In the genomic region with DNA sequence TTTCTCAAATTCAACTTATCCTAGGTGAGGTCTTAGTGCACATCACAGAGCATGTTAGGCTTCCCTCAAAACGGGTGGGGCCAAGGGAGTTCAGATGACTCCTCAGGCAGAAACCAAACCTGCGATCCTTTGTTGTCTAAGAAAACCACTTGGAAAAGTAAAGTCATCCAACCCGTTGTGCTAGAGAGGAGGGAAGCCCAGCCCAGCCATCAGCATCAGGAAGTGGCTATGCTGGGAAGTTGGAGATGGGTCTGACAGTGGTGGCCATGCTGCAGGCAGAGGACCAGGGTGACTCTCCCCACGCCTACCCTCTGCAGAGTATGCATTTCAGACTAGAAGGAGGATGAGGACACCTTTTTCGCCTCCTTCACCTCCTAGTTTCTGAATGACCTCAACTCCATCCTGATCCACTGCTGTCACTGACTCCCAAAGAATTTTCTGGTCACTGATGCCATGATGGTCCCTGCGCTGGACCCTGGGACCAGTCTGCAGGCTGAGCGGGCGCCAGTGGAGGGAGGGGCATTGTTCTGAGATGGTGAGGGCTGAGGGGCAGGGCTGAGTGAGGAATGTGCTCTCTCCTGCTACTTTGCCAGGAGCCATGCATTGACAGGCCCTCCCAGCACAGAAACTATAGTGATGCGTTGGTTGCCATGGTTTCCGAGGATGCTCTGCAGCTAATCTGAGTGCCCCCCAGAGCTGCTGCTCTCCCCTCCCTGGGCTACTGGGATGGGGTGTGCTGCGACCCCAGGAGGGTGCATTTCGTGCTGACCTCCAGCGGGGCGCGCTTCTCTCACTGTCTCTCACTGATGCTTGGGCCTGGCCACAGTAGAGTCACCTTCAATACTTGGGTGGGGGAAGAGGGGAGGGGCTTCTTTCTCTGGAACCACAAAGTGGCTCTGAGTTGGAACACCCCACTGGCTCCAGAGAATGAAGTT, we compare ENCODE assay signal across 17 cellular contexts. TPM values are rescaled to one million over a fixed set of nuclear protein-coding genes. Genes with fewer than 3 reads are reported as not detected.
DNase-seq lines count a peak whose midpoint lies in the region; ATAC-seq, FAIRE-seq and TF ChIP-seq lines count a peak whose summit lies in the region.
"Had no signal": no experiment of that assay in that cellular context is flagged by ENCODE, and none has a peak within 500 bp of the region (broad histone marks: within the 10 kb centered on the region; RNA-seq: fewer than 3 reads in every experiment).

No MANE protein-coding gene starts in this region.

- H2AFZ ChIP-seq in mammary epithelial cell (ENCODE audit: low read depth, low read length): no peak overlapping the region

- BruUV-seq in mammary epithelial cell (replicated peaks; lab: Mats Ljungman, UMichigan): no TSS peak
- BruUV-seq in MCF 10A (replicated peaks; lab: Mats Ljungman, UMichigan): no TSS peak

- no peaks in the 10 kb centered on the region for H3K4me1 ChIP-seq in mammary epithelial cell (ENCODE audit: insufficient read depth, low read length)
- peaks cover 7 to 21% of the 10 kb centered on the region in 2 donors for H3K4me1 ChIP-seq in left lung
- peaks cover 17% of the 10 kb centered on the region for H3K4me1 ChIP-seq in upper lobe of right lung
- H3K4me1 ChIP-seq: SJSA1 had no signal

- peak; percentile 60 for DNase-seq in mammary epithelial cell
- DNase-seq in MCF 10A (ENCODE audit: unreplicated experiment): no peak
- peak; percentile 56 for DNase-seq in bronchial epithelial cell (ENCODE audit: low read depth)
- DNase-seq in left lung: no peak
- peak; percentile 55 for DNase-seq in upper lobe of right lung
- no peak for DNase-seq in NCI-H1930 (lab: John Stamatoyannopoulos, UW)
- no peak for DNase-seq in foreskin melanocyte
- DNase-seq: Caco-2, GDM1, Karpas-422, NCI-H2029, NCI-H524 had no signal

- no peaks in the 10 kb centered on the region for H3K36me3 Mint-ChIP-seq in MCF 10A (ENCODE audit: insufficient read depth, unreplicated experiment)

- no peak for FAIRE-seq in bronchial epithelial cell (lab: Jason Lieb, UNC)
- FAIRE-seq: A204.1, H54 had no signal

- H3K4me1 Mint-ChIP-seq in MCF 10A (ENCODE audit: insufficient read depth, unreplicated experiment): peaks cover 16% of the 10 kb centered on the region

- intact Hi-C loops in mammary epithelial cell (cut with micrococcal nuclease) (loop anchor here (10.0 kb wide), 1 partner anchor 928 kb away; no protein-coding TSS in a partner anchor), MCF 10A (cut with micrococcal nuclease) (no loop called here), left lung (cut with DNase I) (no loop called here), upper lobe of right lung (cut with DNase I) (no loop called here)

- no peaks in the 10 kb centered on the region for H3K9me3 Mint-ChIP-seq in MCF 10A (ENCODE audit: unreplicated experiment)

- no peaks in the 10 kb centered on the region for H4K20me1 ChIP-seq in mammary epithelial cell (ENCODE audit: insufficient read depth, low read length)

- H3K27ac Mint-ChIP-seq in MCF 10A (ENCODE audit: low read depth, unreplicated experiment): no peak overlapping the region

- H3K36me3 ChIP-seq in mammary epithelial cell (ENCODE audit: insufficient read depth, low read length) (no peaks in the 10 kb centered on the region), bronchial epithelial cell (ENCODE audit: control insufficient read depth, insufficient read depth, low read length) (no peaks in the 10 kb centered on the region), left lung (no peaks in the 10 kb centered on the region), upper lobe of right lung (no peaks in the 10 kb centered on the region)
- H3K36me3 ChIP-seq: SJSA1 had no signal

- H3K27me3 ChIP-seq in mammary epithelial cell (ENCODE audit: insufficient read depth, low read length) (no peaks in the 10 kb centered on the region), bronchial epithelial cell (ENCODE audit: control insufficient read depth, insufficient read depth, low read length) (peaks cover 10% of the 10 kb centered on the region), left lung (peaks cover 14 to 45% of the 10 kb centered on the region in 2 donors), upper lobe of right lung (peaks cover 16% of the 10 kb centered on the region)

- H3K9ac ChIP-seq in mammary epithelial cell (ENCODE audit: insufficient read depth, low read length): no peak overlapping the region

- CTCF ChIA-PET in mammary epithelial cell (lab: Charles Lee; ENCODE audit: low non-redundant PET) (no interaction called here), MCF 10A (lab: Yijun Ruan, JAX) (interaction anchor here (1.8 kb wide), 1 partner anchor 10 kb away, joined by 4 read pairs; no protein-coding TSS in a partner anchor)

- no peak overlapping the region for H3K4me2 ChIP-seq in mammary epithelial cell (ENCODE audit: insufficient read depth, low read depth, low read length)

- in situ Hi-C loops in mammary epithelial cell (cut with MboI; ENCODE audit: low sequenced_read_pairs in 2 of 2): loop anchor here (25.0 kb wide), 2 partner anchors 670 to 720 kb away; partner anchors contain the start of genes CCDC42 (in 1 of the 2) and MFSD6L (in 1 of the 2)

- 69% methylated on average over 13 of the region's 15 CpGs for WGBS in mammary epithelial cell (ENCODE audit: low coverage, missing lambda C conversion rate)

- H3K27me3 Mint-ChIP-seq in MCF 10A (ENCODE audit: insufficient read depth, unreplicated experiment): peaks cover 11% of the 10 kb centered on the region

- POLR2A ChIA-PET in MCF 10A (lab: Yijun Ruan, JAX): no interaction called here

- no peaks in the 10 kb centered on the region for H3K79me2 ChIP-seq in mammary epithelial cell (ENCODE audit: insufficient read depth, low read length)

- no peaks in the 10 kb centered on the region for H3K9me3 ChIP-seq in mammary epithelial cell (replicated peaks; ENCODE audit: insufficient read depth, low read length)
- H3K9me3 ChIP-seq in left lung: no peaks in the 10 kb centered on the region
- H3K9me3 ChIP-seq in upper lobe of right lung: no peaks in the 10 kb centered on the region
- H3K9me3 ChIP-seq: Caco-2, SJSA1 had no signal

- dilution Hi-C loops in mammary epithelial cell (cut with HindIII; ENCODE audit: low sequenced_read_pairs): no loop called here

- no peak for TF ChIP-seq CTCF in mammary epithelial cell (conservative IDR thresholded peaks at IDR 0.05 in 1 of 2, IDR thresholded peaks at IDR 0.05 in 1 of 2; ENCODE audit: extremely low read depth in 1 of 2, insufficient read depth in 1 of 2, low read depth in 1 of 2, low read length in 2 of 2)
- TF ChIP-seq CTCF in MCF 10A (IDR thresholded peaks at IDR 0.05; ENCODE audit: unreplicated experiment): no peak
- no peak for TF ChIP-seq CTCF in bronchial epithelial cell (IDR thresholded peaks at IDR 0.05; ENCODE audit: insufficient read depth, low read length, severe bottlenecking)
- no peak for TF ChIP-seq CTCF in left lung (IDR thresholded peaks at IDR 0.05)
- no peak for TF ChIP-seq CTCF in upper lobe of right lung (IDR thresholded peaks at IDR 0.05)

- H3K4me3 ChIP-seq in mammary epithelial cell (replicated peaks in 1 of 3; ENCODE audit: insufficient read depth in 1 of 3, low read depth in 2 of 3, low read length in 3 of 3) (no peak overlapping the region), bronchial epithelial cell (ENCODE audit: low read depth, low read length) (no peak overlapping the region), left lung (no peak overlapping the region), upper lobe of right lung (no peak overlapping the region)
- H3K4me3 ChIP-seq: SJSA1 had no signal

- no peak overlapping the region for H3K4me3 Mint-ChIP-seq in MCF 10A (ENCODE audit: unreplicated experiment)

- H3K27ac ChIP-seq in mammary epithelial cell (ENCODE audit: insufficient read depth, low read depth, low read length) (no peak overlapping the region), left lung (no peak overlapping the region), upper lobe of right lung (no peak overlapping the region)
- H3K27ac ChIP-seq: SJSA1 had no signal

- ATAC-seq in left lung (peak; percentile 28), upper lobe of right lung (no peak), GM21723 (IDR thresholded peaks at IDR 0.05; ENCODE audit: unreplicated experiment) (no peak)

RNA-seq across cellular contexts. Expression of gene ALOX12B, which starts 20.4 kb away (rescaled TPM):
- 1 to 10 TPM in 1 of 2 donors, under 1 TPM in 1; 0.33 to 1.2 TPM for total RNA-seq in mammary epithelial cell
- polyA plus RNA-seq in mammary epithelial cell: 0.22 TPM
- polyA minus RNA-seq in mammary epithelial cell: 6.0 TPM
- 1.3 TPM in 1 of 2 replicates, not detected in the other for total RNA-seq in MCF 10A (2022)
- 0.26 and 2.0 TPM in 2 replicates for total RNA-seq in bronchial epithelial cell
- total RNA-seq in left lung: under 1 TPM in 1 of 2 donors, not detected in 1; 0.32 TPM
- total RNA-seq in upper lobe of right lung: not detected
- total RNA-seq: RPMI7951, SJSA1 had no signal

RNA-seq across cellular contexts. Expression of gene ALOX15B, which starts 28.2 kb away (rescaled TPM):
- 10 to 100 TPM; 43.5 to 45.3 TPM for total RNA-seq in mammary epithelial cell
- polyA plus RNA-seq in mammary epithelial cell: 83.5 TPM
- polyA minus RNA-seq in mammary epithelial cell: 66.6 TPM
- 18.5 and 27.6 TPM in 2 replicates for total RNA-seq in MCF 10A (2022)
- total RNA-seq in bronchial epithelial cell: 5.8 and 20.6 TPM in 2 replicates
- total RNA-seq in left lung: 100 to 1,000 TPM in 1 of 2 donors, 10 to 100 TPM in 1; 52.5 to 112 TPM
- 80.2 TPM for total RNA-seq in upper lobe of right lung
- total RNA-seq: Caco-2, RPMI7951, SJSA1 had no signal

RNA-seq across cellular contexts. Expression of gene ALOXE3, which starts 51.2 kb away (rescaled TPM):
- total RNA-seq in mammary epithelial cell (10 to 100 TPM in 1 of 2 donors, 1 to 10 TPM in 1; 3.8 to 27.6 TPM), MCF 10A (2022) (13.1 and 14.1 TPM in 2 replicates), bronchial epithelial cell (1.3 and 2.0 TPM in 2 replicates), left lung (under 1 TPM; 0.23 to 0.55 TPM), upper lobe of right lung (not detected)
- polyA plus RNA-seq in mammary epithelial cell: 9.2 TPM
- 5.9 TPM for polyA minus RNA-seq in mammary epithelial cell
- total RNA-seq: Caco-2, SJSA1 had no signal

RNA-seq across cellular contexts. Expression of gene HES7, which starts 56.8 kb away (rescaled TPM):
- total RNA-seq in mammary epithelial cell (1 to 10 TPM in 1 of 2 donors, under 1 TPM in 1; 0.33 to 1.9 TPM), MCF 10A (2022) (5.8 and 5.9 TPM in 2 replicates), bronchial epithelial cell (0.13 and 1.3 TPM in 2 replicates), left lung (under 1 TPM in 1 of 2 donors, not detected in 1; 0.52 TPM), upper lobe of right lung (not detected)
- polyA plus RNA-seq in mammary epithelial cell: 0.34 TPM
- not detected for polyA minus RNA-seq in mammary epithelial cell
- total RNA-seq: Caco-2, SJSA1 had no signal

Comparison
In these comparisons a context has a peak if more than half of its experiments do, and no peak if none do; other contexts are left out.
1. DNase-seq: peak in mammary epithelial cell (single experiment), bronchial epithelial cell (single experiment) and upper lobe of right lung (single experiment); none in MCF 10A (single experiment), left lung (0 of 2), NCI-H1930 (0 of 2) and foreskin melanocyte (single experiment).